In the genomic region with DNA sequence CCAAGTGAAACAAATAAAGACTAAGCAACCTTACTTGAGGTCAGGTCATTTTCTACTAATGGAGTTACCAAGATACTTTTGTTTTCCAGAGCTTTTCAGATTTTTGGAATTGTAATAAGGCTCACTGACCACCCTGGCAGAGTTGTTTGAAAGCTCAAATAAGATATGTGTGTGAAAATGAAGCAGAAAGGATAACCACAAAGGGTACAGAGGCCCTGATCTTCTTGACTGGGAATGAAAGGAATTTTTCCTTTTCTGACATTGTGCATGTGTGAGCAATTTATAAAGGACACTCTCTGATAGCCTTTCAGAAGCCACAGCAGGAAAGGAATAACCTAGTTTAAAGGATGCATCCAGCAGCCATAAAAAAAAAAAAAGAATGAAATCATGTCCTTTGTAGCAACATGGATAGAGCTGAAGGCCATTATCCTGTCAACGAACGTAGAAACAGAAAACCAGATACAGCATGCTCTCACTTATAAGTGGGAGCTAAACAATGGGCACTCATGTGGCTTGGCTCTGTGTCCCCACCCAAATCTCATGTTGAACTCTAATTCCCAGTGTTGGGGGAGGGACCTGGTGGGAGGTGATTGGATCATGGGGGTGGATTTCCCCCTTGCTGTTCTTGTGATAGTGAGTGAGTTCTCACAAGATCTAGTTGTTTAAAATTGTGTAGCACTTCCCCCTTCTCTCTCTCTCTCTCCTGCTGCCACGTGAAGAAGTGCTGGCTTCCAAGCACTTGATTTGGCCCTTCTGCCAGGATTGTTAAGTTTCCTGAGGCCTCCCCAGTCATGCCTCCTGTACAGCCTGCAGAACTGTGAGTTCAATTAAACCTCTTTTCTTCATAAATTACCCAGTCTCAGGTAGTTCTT, we compare ENCODE assay signal across 27 cellular contexts. TPM values are rescaled to one million over a fixed set of nuclear protein-coding genes. Genes with fewer than 3 reads are reported as not detected.
A peak's percentile ranks its signal among the peaks of the same experiment; 100 is the strongest.
DNase-seq lines count a peak whose midpoint lies in the region; TF ChIP-seq lines count a peak whose summit lies in the region.
"Had no signal": no experiment of that assay in that cellular context is flagged by ENCODE, and none has a peak within 500 bp of the region (broad histone marks: within the 10 kb centered on the region; RNA-seq: fewer than 3 reads in every experiment).

No MANE protein-coding gene starts in this region.

- H3K9me3 ChIP-seq in trophoblast cell (ENCODE audit: insufficient read depth, low read depth, low read length) = no peaks in the 10 kb centered on the region
- no peaks in the 10 kb centered on the region for H3K9me3 ChIP-seq in WERI-Rb-1 (ENCODE audit: severe bottlenecking)
- H3K9me3 ChIP-seq: body of pancreas, colonic mucosa, HAP-1, heart left ventricle, left ventricle myocardium inferior, mucosa of descending colon had no signal

- intact Hi-C loops in posterior cingulate gyrus (cut with DNase I) = loop anchor here (5.0 to 10.0 kb wide), 2 partner anchors 203 to 210 kb away; no protein-coding TSS in a partner anchor

- peaks cover 47% of the 10 kb centered on the region for H3K4me1 Mint-ChIP-seq in chondrocyte (ENCODE audit: low read depth)

- H3K14ac ChIP-seq in trophoblast cell (ENCODE audit: low read length) = no peak overlapping the region

- H4K8ac ChIP-seq in trophoblast cell (ENCODE audit: low read depth, low read length) = no peak overlapping the region

- H3K4me2 ChIP-seq in trophoblast cell (ENCODE audit: low read length) = no peak overlapping the region

- H3K18ac ChIP-seq in trophoblast cell (ENCODE audit: low read length) = no peak overlapping the region

- DNase-seq in AG08395 (ENCODE audit: low spot score) = peak; percentile 25
- DNase-seq in LHCN-M2 (ENCODE audit: low read depth) = peak; percentile 36
- no peak for DNase-seq in chondrocyte (ENCODE audit: low spot score)
- DNase-seq in trophoblast cell = no peak
- DNase-seq in posterior cingulate gyrus = no peak
- DNase-seq in ACHN = no peak
- DNase-seq in middle frontal gyrus (ENCODE audit: extremely low spot score, low spot score) = no peak
- no peak for DNase-seq in WERI-Rb-1
- DNase-seq: activated CD4-positive, alpha-beta T cell treated with anti-CD3 and anti-CD28 coated beads for 1 hour; activated CD8-positive, alpha-beta memory T cell treated with anti-CD3 and anti-CD28 coated beads for 24 hours; activated T-cell treated with anti-CD3 and anti-CD28 coated beads, Interleukin-2, amount 50 U/mL, for 72 hours; AML-193; body of pancreas; colonic mucosa; endodermal cell; heart left ventricle; KG1; left ventricle myocardium inferior; mucosa of descending colon; NCI-H1092; NCI-H2081 treated with DMSO at 0.1 percent for 48 hours; NCI-H510A treated with DMSO at 0.1 percent for 48 hours; stimulated activated CD4-positive, alpha-beta T cell treated with anti-CD3 and anti-CD28 coated beads, Interleukin-1b, Interleukin-23, amount 100 ng/mL, for 48 hours had no signal

- H3K27me3 ChIP-seq in trophoblast cell (ENCODE audit: insufficient read depth, low read length) (no peaks in the 10 kb centered on the region), WERI-Rb-1 (ENCODE audit: insufficient read depth, low read depth, severe bottlenecking) (no peaks in the 10 kb centered on the region)
- H3K27me3 ChIP-seq: body of pancreas, colonic mucosa, heart left ventricle had no signal

- H3K27ac ChIP-seq in trophoblast cell (ENCODE audit: low read depth, low read length) (peak overlapping the region; percentile 55), WERI-Rb-1 (no peak overlapping the region)
- H3K27ac ChIP-seq: colonic mucosa, left ventricle myocardium inferior had no signal

- peaks cover 6% of the 10 kb centered on the region for H3K79me2 ChIP-seq in trophoblast cell (ENCODE audit: control insufficient read depth, insufficient read depth, low read length, poor library complexity)

- no peak overlapping the region for H2BK120ac ChIP-seq in trophoblast cell (ENCODE audit: insufficient read depth, low read length, poor library complexity)

- no peaks in the 10 kb centered on the region for H3K9me3 Mint-ChIP-seq in chondrocyte (ENCODE audit: low read depth)
- H3K9me3 Mint-ChIP-seq: activated naive CD4-positive, alpha-beta T cell treated with anti-CD3 and anti-CD28 coated beads, Interleukin-2, amount 50 U/mL, for 24 hours; activated T-cell treated with anti-CD3 and anti-CD28 coated beads, Interleukin-2, amount 50 U/mL, for 72 hours; endodermal cell had no signal

- H3K4me1 ChIP-seq in trophoblast cell (ENCODE audit: control insufficient read depth in 1 of 2, insufficient read depth in 2 of 2, low read length in 2 of 2) = peaks cover 10 to 28% of the 10 kb centered on the region in 2 experiments
- H3K4me1 ChIP-seq: colonic mucosa had no signal

- no peaks in the 10 kb centered on the region for H3K36me3 ChIP-seq in trophoblast cell (ENCODE audit: control insufficient read depth in 1 of 2, insufficient read depth in 2 of 2, low read length in 2 of 2)
- 0 out of 2 replicates have a peak, but pooled peaks cover 6% of the 10 kb centered on the region for H3K36me3 ChIP-seq in WERI-Rb-1
- H3K36me3 ChIP-seq: colonic mucosa had no signal

- no peak overlapping the region for H4K12ac ChIP-seq in trophoblast cell (ENCODE audit: low read depth, low read length)

- no peak overlapping the region for H3K4me3 Mint-ChIP-seq in chondrocyte (ENCODE audit: unreplicated experiment)
- H3K4me3 Mint-ChIP-seq: activated naive CD4-positive, alpha-beta T cell treated with anti-CD3 and anti-CD28 coated beads, Interleukin-2, amount 50 U/mL, for 24 hours; activated T-cell treated with anti-CD3 and anti-CD28 coated beads, Interleukin-2, amount 50 U/mL, for 72 hours; endodermal cell; stimulated activated naive CD8-positive, alpha-beta T cell treated with anti-CD3 and anti-CD28 coated beads, Interleukin-15, Interleukin-2, amounts not matched to agents 100 ng/mL and 50 ng/mL, for 24 hours; type B pancreatic cell had no signal

- H3K9ac ChIP-seq in trophoblast cell (ENCODE audit: low read length) = no peak overlapping the region

- no peak overlapping the region for H3K23ac ChIP-seq in trophoblast cell (ENCODE audit: low read length)

- peak overlapping the region; percentile 32 for H4K91ac ChIP-seq in trophoblast cell (ENCODE audit: low read depth, low read length)

- no peak overlapping the region for H2BK5ac ChIP-seq in trophoblast cell (ENCODE audit: low read depth, low read length, poor library complexity)

- no CpG with 5 or more reads among the region's 3 CpGs for WGBS in trophoblast cell (ENCODE audit: extremely low coverage, insufficient coverage, insufficient read length)

- peak overlapping the region; percentile 60 for H2BK12ac ChIP-seq in trophoblast cell (ENCODE audit: low read length)

- in situ Hi-C loops in ACHN (cut with HindIII; ENCODE audit: low pct_ligation_motif_present, low pct_unique_long_range_greater_than_20kb, low sequenced_read_pairs) = loop anchor here (25.0 kb wide), 1 partner anchor 287 kb away; no protein-coding TSS in a partner anchor

- peak overlapping the region; percentile 84 for H3K27ac Mint-ChIP-seq in chondrocyte (ENCODE audit: unreplicated experiment)
- H3K27ac Mint-ChIP-seq: activated naive CD4-positive, alpha-beta T cell treated with anti-CD3 and anti-CD28 coated beads, Interleukin-2, amount 50 U/mL, for 24 hours; activated T-cell treated with anti-CD3 and anti-CD28 coated beads, Interleukin-2, amount 50 U/mL, for 72 hours; endodermal cell; stimulated activated naive CD8-positive, alpha-beta T cell treated with anti-CD3 and anti-CD28 coated beads, Interleukin-15, Interleukin-2, amounts not matched to agents 100 ng/mL and 50 ng/mL, for 24 hours; type B pancreatic cell had no signal

- H2AFZ ChIP-seq in trophoblast cell (ENCODE audit: insufficient read depth, low read length, poor library complexity) = no peak overlapping the region

- no peaks in the 10 kb centered on the region for H3K36me3 Mint-ChIP-seq in chondrocyte (ENCODE audit: low read depth)
- H3K36me3 Mint-ChIP-seq: activated naive CD4-positive, alpha-beta T cell treated with anti-CD3 and anti-CD28 coated beads, Interleukin-2, amount 50 U/mL, for 24 hours; type B pancreatic cell had no signal

- TF ChIP-seq CTCF in chondrocyte (IDR thresholded peaks at IDR 0.05) = no peak
- no peak for TF ChIP-seq CTCF in WERI-Rb-1 (IDR thresholded peaks at IDR 0.05; ENCODE audit: low read depth, low read length)

- no peak overlapping the region for H3K4me3 ChIP-seq in trophoblast cell (ENCODE audit: low read depth, low read length)
- H3K4me3 ChIP-seq in WERI-Rb-1 (ENCODE audit: low read depth, low read length) = no peak overlapping the region
- H3K4me3 ChIP-seq: body of pancreas, colonic mucosa, HAP-1, heart left ventricle, left ventricle myocardium inferior, mucosa of descending colon had no signal

- no peak overlapping the region for H3K4ac ChIP-seq in trophoblast cell (ENCODE audit: low read depth, low read length)

- H3K27me3 Mint-ChIP-seq in chondrocyte (ENCODE audit: low read depth) = no peaks in the 10 kb centered on the region
- H3K27me3 Mint-ChIP-seq: activated naive CD4-positive, alpha-beta T cell treated with anti-CD3 and anti-CD28 coated beads, Interleukin-2, amount 50 U/mL, for 24 hours; stimulated activated naive CD8-positive, alpha-beta T cell treated with anti-CD3 and anti-CD28 coated beads, Interleukin-15, Interleukin-2, amounts not matched to agents 100 ng/mL and 50 ng/mL, for 24 hours; type B pancreatic cell had no signal

- H3K79me1 ChIP-seq in trophoblast cell (ENCODE audit: low read length) = peaks cover 15% of the 10 kb centered on the region

- no peak overlapping the region for H2AK5ac ChIP-seq in trophoblast cell (ENCODE audit: low read length)

RNA-seq across cellular contexts. Expression of a gene that starts 3.1 kb away (rescaled TPM):
- 407 and 426 TPM in 2 replicates for total RNA-seq in LHCN-M2 (2014; rRNA removed)
- polyA plus RNA-seq in LHCN-M2 (2012) = 181 TPM
- 190 to 207 TPM (median 200 TPM) in 3 replicates for total RNA-seq in chondrocyte
- polyA plus RNA-seq in trophoblast cell (2013) = 268 and 277 TPM in 2 replicates

RNA-seq across cellular contexts. Expression of a gene that starts 35.4 kb away (rescaled TPM):
- total RNA-seq in LHCN-M2 (2014; rRNA removed) (13.3 and 18.0 TPM in 2 replicates), chondrocyte (61.8 to 69.1 TPM (median 67.0 TPM) in 3 replicates)
- 72.7 TPM for polyA plus RNA-seq in LHCN-M2 (2012)
- 44.6 and 45.9 TPM in 2 replicates for polyA plus RNA-seq in trophoblast cell (2013)

Comparison
In these comparisons a context has a peak if more than half of its experiments do, and no peak if none do; other contexts are left out.
1. DNase-seq: peak in AG08395 (single experiment) and LHCN-M2 (single experiment); none in chondrocyte (single experiment), trophoblast cell (0 of 2), posterior cingulate gyrus (0 of 10), ACHN (single experiment), middle frontal gyrus (single experiment) and WERI-Rb-1 (single experiment).